ENCODE assay signal across 8 cellular contexts in the genomic region with DNA sequence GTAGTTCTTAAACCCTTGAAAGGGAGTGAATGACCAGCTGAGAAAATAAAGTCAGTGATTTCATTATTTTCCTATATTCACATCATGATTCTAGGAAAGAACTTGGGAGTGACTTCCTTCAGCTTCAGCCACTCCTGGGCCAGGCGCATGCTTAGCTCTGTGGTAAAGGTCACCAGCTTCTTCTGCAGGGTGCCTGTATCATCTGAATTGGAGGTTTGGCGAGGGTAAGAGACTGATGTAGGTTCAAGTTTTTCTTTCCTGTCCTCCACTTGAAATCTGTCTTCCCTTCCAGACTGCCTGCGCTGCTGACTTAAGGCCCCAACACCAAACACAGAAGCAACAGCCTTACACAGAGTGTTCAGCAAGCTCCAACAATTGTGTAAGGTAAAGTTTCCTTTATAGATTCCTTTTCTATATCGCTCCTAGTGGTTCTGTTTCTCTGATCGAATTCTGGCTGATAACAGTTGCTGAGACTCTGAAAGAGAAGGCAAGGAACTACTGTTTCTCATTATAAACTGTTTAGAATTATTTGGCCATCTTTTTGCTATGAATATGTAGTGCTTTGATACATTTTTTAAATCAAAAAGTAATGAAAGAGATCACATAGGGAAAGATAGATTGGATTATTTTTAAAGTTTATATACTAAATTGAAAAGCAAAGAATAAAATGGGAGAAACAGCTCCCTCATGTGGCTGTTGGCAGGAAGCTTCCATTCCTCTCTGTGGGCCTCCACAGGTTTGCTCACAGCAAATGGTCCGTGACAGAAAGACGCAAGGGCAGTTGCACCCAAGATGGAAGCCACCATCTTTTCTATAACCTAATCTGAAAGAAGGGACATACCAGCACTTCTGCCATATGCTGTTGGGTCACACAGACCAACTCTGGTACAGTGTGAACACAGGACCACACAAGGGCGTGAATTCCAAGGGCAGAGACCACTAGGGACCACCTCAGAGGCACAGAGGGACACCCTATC. TPM values are rescaled to one million over a fixed set of nuclear protein-coding genes. Genes with fewer than 3 reads are reported as not detected.
A peak's percentile ranks its signal among the peaks of the same experiment; 100 is the strongest.
DNase-seq lines count a peak whose midpoint lies in the region; ATAC-seq and FAIRE-seq lines count a peak whose summit lies in the region.

No MANE protein-coding gene starts in this region.

- H3K27ac Mint-ChIP-seq in activated CD4-positive, alpha-beta T cell treated with anti-CD3 and anti-CD28 coated beads, Interleukin-2, amount 10 ng/mL, durations not matched to agents 24 days and 14 days = no peak overlapping the region

- peaks cover 9% of the 10 kb centered on the region for H3K36me3 Mint-ChIP-seq in activated CD4-positive, alpha-beta T cell treated with anti-CD3 and anti-CD28 coated beads, Interleukin-2, amount 10 ng/mL, durations not matched to agents 24 days and 14 days (ENCODE audit: low read depth)

- H3K9me3 Mint-ChIP-seq in activated CD4-positive, alpha-beta T cell treated with anti-CD3 and anti-CD28 coated beads, Interleukin-2, amount 10 ng/mL, durations not matched to agents 24 days and 14 days = no peaks in the 10 kb centered on the region

- intact Hi-C loops in activated CD4-positive, alpha-beta T cell treated with anti-CD3 and anti-CD28 coated beads, Interleukin-2, amount 10 ng/mL, durations not matched to agents 24 days and 14 days (cut with micrococcal nuclease) = loop anchor here (1.0 to 5.0 kb wide), 2 partner anchors 13 to 39 kb away; no protein-coding TSS in a partner anchor

- peaks cover 2% of the 10 kb centered on the region for H3K4me1 Mint-ChIP-seq in activated CD4-positive, alpha-beta T cell treated with anti-CD3 and anti-CD28 coated beads, Interleukin-2, amount 10 ng/mL, durations not matched to agents 24 days and 14 days

- ATAC-seq in HG02642 (IDR thresholded peaks at IDR 0.05; ENCODE audit: poor library complexity, unreplicated experiment) = peak; percentile 76
- no peak for ATAC-seq in HG02970 (IDR thresholded peaks at IDR 0.05; ENCODE audit: low FRiP score, unreplicated experiment)

- H3K27me3 Mint-ChIP-seq in activated CD4-positive, alpha-beta T cell treated with anti-CD3 and anti-CD28 coated beads, Interleukin-2, amount 10 ng/mL, durations not matched to agents 24 days and 14 days = no peaks in the 10 kb centered on the region

- H3K4me3 Mint-ChIP-seq in activated CD4-positive, alpha-beta T cell treated with anti-CD3 and anti-CD28 coated beads, Interleukin-2, amount 10 ng/mL, durations not matched to agents 24 days and 14 days = no peak overlapping the region

- peak; percentile 71 for DNase-seq in GM03348 (ENCODE audit: low spot score)
- DNase-seq in NCI-H1694 treated with DMSO at 0.1 percent for 48 hours (lab: John Stamatoyannopoulos, UW) = peak; percentile 45
- peak; percentile 74 for DNase-seq in activated CD4-positive, alpha-beta T cell treated with anti-CD3 and anti-CD28 coated beads, Interleukin-2, amount 10 ng/mL, durations not matched to agents 24 days and 14 days
- DNase-seq in fibroblast of peridontal ligament (ENCODE audit: extremely low read depth) = peak; percentile 56
- DNase-seq in retina = peak; percentile 26

- FAIRE-seq in A204.1 (lab: Jason Lieb, UNC) = peak; percentile 95

RNA-seq across cellular contexts. Expression of gene GATAD1, which starts 14.0 kb away (rescaled TPM):
- 21.4 and 22.1 TPM in 2 replicates for total RNA-seq in activated CD4-positive, alpha-beta T cell treated with anti-CD3 and anti-CD28 coated beads, Interleukin-2, amount 10 ng/mL, durations not matched to agents 24 days and 14 days

RNA-seq across cellular contexts. Expression of gene ERVW-1, which starts 16.4 kb away (rescaled TPM):
- total RNA-seq in activated CD4-positive, alpha-beta T cell treated with anti-CD3 and anti-CD28 coated beads, Interleukin-2, amount 10 ng/mL, durations not matched to agents 24 days and 14 days = not detected in 2 replicates
